In genomic region chr2:113583541-113584225, GRCh38 we compare ENCODE assay signal across 8 cellular contexts. TPM values are rescaled to one million over a fixed set of nuclear protein-coding genes. Genes with fewer than 3 reads are reported as not detected.
A peak's percentile ranks its signal among the peaks of the same experiment; 100 is the strongest.
DNase-seq lines count a peak whose midpoint lies in the region; ATAC-seq and TF ChIP-seq lines count a peak whose summit lies in the region.
"Not testable (repeated sequence)": the region's sequence is repeated elsewhere in the genome, so short reads cannot be mapped to it uniquely, and the experiment has no call there.

No MANE protein-coding gene starts in this region.

- not testable (repeated sequence) for H3K9me3 ChIP-seq in CD4-positive, alpha-beta T cell (ENCODE audit: control insufficient read depth, low read length); prostate gland

- not testable (repeated sequence) for ATAC-seq in CD4-positive, alpha-beta T cell (ENCODE audit: poor library complexity)
- peak in 1 of 4 experiments; percentile 60 for ATAC-seq in T-cell (replicated peaks in 1 of 4)

- H3K36me3 Mint-ChIP-seq in CD4-positive, alpha-beta T cell (ENCODE audit: low read depth); T-cell; endothelial cell (ENCODE audit: low read depth, unreplicated experiment): not testable (repeated sequence)

- peak; percentile 57 to 82 (median 74) for DNase-seq in CD4-positive, alpha-beta T cell
- peak; percentile 19 for DNase-seq in HPDE6-E6E7 (ENCODE audit: extremely low spot score)
- DNase-seq in T-cell, result peak; percentile 54 to 82 (median 71)
- peak; percentile 76 for DNase-seq in activated gamma-delta T cell treated with Interleukin-2 at 50 U/mL for 16 hours
- DNase-seq in endothelial cell (ENCODE audit: low spot score), result peak; percentile 89
- not testable (repeated sequence) for DNase-seq in kidney epithelial cell (ENCODE audit: low read depth)
- DNase-seq in prostate gland (ENCODE audit: low spot score), result peak; percentile 70
- peak; percentile 68 to 71 for DNase-seq in stimulated activated CD8-positive, alpha-beta memory T cell treated with anti-CD3 and anti-CD28 coated beads, Interleukin-7, amount 100 ng/mL, for 48 hours (ENCODE audit: extremely low read depth in 1 of 2, low read depth in 1 of 2)

- intact Hi-C loops in CD4-positive, alpha-beta T cell (cut with DNase I, micrococcal nuclease); prostate gland (cut with DNase I): not testable (repeated sequence)

- POLR2A ChIA-PET in CD4-positive, alpha-beta T cell (lab: Charles Lee), result interaction anchor here (1.1 kb wide), 2 partner anchors 21 to 293 kb away, joined by 3 to 4 read pairs; no protein-coding TSS in a partner anchor
- POLR2A ChIA-PET in T-cell (lab: Charles Lee), result not testable (repeated sequence)

- peak overlapping the region; percentile 79 for H3K4me3 Mint-ChIP-seq in CD4-positive, alpha-beta T cell
- H3K4me3 Mint-ChIP-seq in T-cell, result peak overlapping the region; percentile 80 to 90 (median 88)
- peak overlapping the region; percentile 95 for H3K4me3 Mint-ChIP-seq in endothelial cell (ENCODE audit: unreplicated experiment)

- H3K4me1 ChIP-seq in prostate gland (replicated peaks), result not testable (repeated sequence)

- not testable (repeated sequence) for TF ChIP-seq POLR2A in prostate gland (IDR thresholded peaks at IDR 0.05)

- H3K4me3 ChIP-seq in kidney epithelial cell (ENCODE audit: low read depth, low read length) (peak overlapping the region; percentile 69), prostate gland (peak overlapping the region; percentile 54 to 57)

- H3K9me3 Mint-ChIP-seq in CD4-positive, alpha-beta T cell; T-cell; endothelial cell (ENCODE audit: unreplicated experiment): not testable (repeated sequence)

- H3K27ac ChIP-seq in CD4-positive, alpha-beta T cell (ENCODE audit: low read depth, low read length), result peak overlapping the region; percentile 41
- H3K27ac ChIP-seq in prostate gland, result peak overlapping the region; percentile 58 to 60

- WGBS in prostate gland, result under 1% methylated on average over 57 of the region's 62 CpGs

- not testable (repeated sequence) for H3K36me3 ChIP-seq in kidney epithelial cell (ENCODE audit: control insufficient read depth, insufficient read depth, low read length); prostate gland

- peak overlapping the region; percentile 60 for H3K27ac Mint-ChIP-seq in CD4-positive, alpha-beta T cell
- H3K27ac Mint-ChIP-seq in T-cell, result peak overlapping the region; percentile 71 to 93
- H3K27ac Mint-ChIP-seq in endothelial cell (ENCODE audit: unreplicated experiment), result peak overlapping the region; percentile 84

- H3K4me1 Mint-ChIP-seq in CD4-positive, alpha-beta T cell (ENCODE audit: low read depth), result peaks cover 27% of the 10 kb centered on the region
- peaks cover 20 to 29% (median 29%) of the 10 kb centered on the region in 3 donors for H3K4me1 Mint-ChIP-seq in T-cell
- H3K4me1 Mint-ChIP-seq in endothelial cell (ENCODE audit: unreplicated experiment), result peaks cover 11% of the 10 kb centered on the region

- not testable (repeated sequence) for H3K27me3 ChIP-seq in CD4-positive, alpha-beta T cell (ENCODE audit: control insufficient read depth, insufficient read depth, low read length); kidney epithelial cell (ENCODE audit: control insufficient read depth, insufficient read depth, low read length); prostate gland (replicated peaks; ENCODE audit: insufficient read depth)

- CTCF ChIA-PET in CD4-positive, alpha-beta T cell (lab: Charles Lee), result not testable (repeated sequence)
- CTCF ChIA-PET in T-cell (lab: Charles Lee), result interaction anchor here (0.6 to 0.7 kb wide), 2 partner anchors 852 to 1702 kb away, joined by 3 read pairs; no protein-coding TSS in a partner anchor

- not testable (repeated sequence) for TF ChIP-seq CTCF in CD4-positive, alpha-beta T cell (IDR thresholded peaks at IDR 0.05); endothelial cell (IDR thresholded peaks at IDR 0.05; ENCODE audit: unreplicated experiment); kidney epithelial cell (IDR thresholded peaks at IDR 0.05; ENCODE audit: insufficient read depth, low read length, poor library complexity, severe bottlenecking)
- peak in 1 of 4 experiments; percentile 11 for TF ChIP-seq CTCF in prostate gland (IDR thresholded peaks at IDR 0.05)

- H3K27me3 Mint-ChIP-seq in CD4-positive, alpha-beta T cell; T-cell; endothelial cell (ENCODE audit: unreplicated experiment): not testable (repeated sequence)

RNA-seq across cellular contexts. Expression of gene RABL2A, which starts 43.4 kb away (rescaled TPM):
- total RNA-seq in CD4-positive, alpha-beta T cell, result 10 to 100 TPM; 14.5 to 17.9 TPM
- total RNA-seq in T-cell, result 10 to 100 TPM; 28.5 to 52.0 (median 41.1) TPM
- total RNA-seq in endothelial cell (ENCODE audit: unreplicated experiment), result 17.4 TPM
- total RNA-seq in kidney epithelial cell, result 9.6 and 11.8 TPM in 2 replicates
- 10 to 100 TPM; 14.7 to 29.2 TPM for total RNA-seq in prostate gland
